ENCODE assay signal across 3 cellular contexts in the genomic region with DNA sequence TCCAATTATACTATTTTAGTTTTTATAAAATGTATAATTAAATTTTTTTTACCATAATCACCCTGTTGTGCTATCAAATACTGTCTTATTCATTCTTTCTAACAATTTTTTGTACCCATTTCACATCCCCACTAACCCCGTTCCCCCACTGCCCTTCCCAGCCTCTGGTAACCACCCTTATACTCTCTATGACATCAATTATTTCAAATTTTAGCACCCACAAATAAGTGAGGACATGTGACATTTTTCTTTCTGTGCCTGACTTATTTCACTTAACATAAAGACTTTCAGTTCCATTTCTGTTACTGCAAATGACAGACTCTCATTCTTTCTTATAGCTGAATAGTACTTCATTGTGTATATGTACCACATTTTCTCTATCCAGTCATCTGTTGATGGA. TPM values are rescaled to one million over a fixed set of nuclear protein-coding genes. Genes with fewer than 3 reads are reported as not detected.
"Had no signal": no experiment of that assay in that cellular context is flagged by ENCODE, and none has a peak within 500 bp of the region (broad histone marks: within the 10 kb centered on the region; RNA-seq: fewer than 3 reads in every experiment).

No MANE protein-coding gene starts in this region.

RNA-seq across cellular contexts. Expression of a gene that starts 5.0 kb away (rescaled TPM):
- total RNA-seq: GM23248, H4, HFFc6 had no signal
- polyA plus RNA-seq: GM23248 had no signal
